In genomic region chr3:54138937-54139547, GRCh38 we compare ENCODE assay signal across 2 cellular contexts.
A peak's percentile ranks its signal among the peaks of the same experiment; 100 is the strongest.
TF ChIP-seq lines count a peak whose summit lies in the region.

No MANE protein-coding gene starts in this region.

TF ChIP-seq in HCT116, 20 proteins besides CTCF, POLR2A, EP300 and RAD21:
- TF ChIP-seq REST (IDR thresholded peaks at IDR 0.05; ENCODE audit: low read depth) (peak; percentile 27), TCF7L2 (IDR thresholded peaks at IDR 0.05; ENCODE audit: borderline replicate concordance, extremely low read depth, insufficient read depth, insufficient read length) (no peak)
TF ChIP-seq in HCT116: peak in this region for 1.

TF ChIP-seq in GM12878, 131 proteins besides CTCF, POLR2A, EP300 and RAD21:
- TF ChIP-seq REST (IDR thresholded peaks at IDR 0.05; ENCODE audit: low read depth, low read length) (0 out of 2 replicates have a peak, but pooled peaks have one; percentile 33), NRF1 (conservative IDR thresholded peaks at IDR 0.05; ENCODE audit: low read depth, low read length) (no peak), ZNF687 (IDR thresholded peaks at IDR 0.05) (no peak)
